In genomic region chr10:16449454-16449853, GRCh38 we compare ENCODE assay signal across 25 cellular contexts.
"Had no signal": no experiment of that assay in that cellular context is flagged by ENCODE, and none has a peak within 500 bp of the region (broad histone marks: within the 10 kb centered on the region; RNA-seq: fewer than 3 reads in every experiment).

No MANE protein-coding gene starts in this region.

- ATAC-seq: stimulated activated effector memory CD8-positive, alpha-beta T cell treated with anti-CD3 and anti-CD28 coated beads, Interleukin-12 subunit alpha, Interleukin-12 subunit beta, amount 100 ng/mL, for 72 hours; stimulated activated memory B cell treated with anti-CD40 and anti-IgM and Interleukin-4, amounts not matched to agents 10 μg/mL and 1 μg/mL and 100 μg/mL, for 72 hours; stimulated activated naive B cell treated with anti-CD40 and anti-IgM and Interleukin-4, amounts not matched to agents 10 μg/mL and 1 μg/mL and 100 μg/mL, for 72 hours; stimulated activated naive CD8-positive, alpha-beta T cell treated with anti-CD3 and anti-CD28 coated beads, Interleukin-15, amount 100 ng/mL, for 72 hours; stimulated activated naive CD8-positive, alpha-beta T cell treated with anti-CD3 and anti-CD28 coated beads, Interleukin-15, Interleukin-2, amounts not matched to agents 100 U/mL and 50 U/mL, for 24 hours; upper lobe of right lung had no signal

- H3K27me3 ChIP-seq: stomach, suprapubic skin, testis, thyroid gland, tibial artery, tibial nerve, transverse colon, upper lobe of left lung, upper lobe of right lung, uterus, vagina had no signal

- H3K4me1 ChIP-seq: stomach, suprapubic skin, testis, tibial artery, tibial nerve, transverse colon, upper lobe of right lung, uterus, vagina had no signal

- H3K9me3 ChIP-seq: stomach, suprapubic skin, testis, thoracic aorta, thyroid gland, tibial artery, tibial nerve, transverse colon, upper lobe of left lung, upper lobe of right lung, uterus, vagina had no signal

- H3K27ac ChIP-seq: stomach, suprapubic skin, testis, thoracic aorta, thyroid gland, tibial artery, tibial nerve, transverse colon, upper lobe of left lung, upper lobe of right lung, uterus, vagina had no signal

- H3K4me3 ChIP-seq: stomach, suprapubic skin, testis, thoracic aorta, thyroid gland, tibial artery, tibial nerve, transverse colon, upper lobe of left lung, upper lobe of right lung, uterus, vagina had no signal

- DNase-seq: stimulated activated CD4-positive, alpha-beta T cell treated with anti-CD3 and anti-CD28 coated beads, Interleukin-2, amount 100 ng/mL, for 48 hours; stimulated activated CD4-positive, alpha-beta T cell treated with anti-CD3 and anti-CD28 coated beads, Interleukin-4, amount 100 ng/mL, for 1 hour; stimulated activated CD4-positive, alpha-beta T cell treated with anti-CD3 and anti-CD28 coated beads, Interleukin-4, amount 100 ng/mL, for 24 hours; stimulated activated CD4-positive, alpha-beta T cell treated with anti-CD3 and anti-CD28 coated beads, Interleukin-4, amount 100 ng/mL, for 4 hours; stimulated activated CD8-positive, alpha-beta memory T cell treated with anti-CD3 and anti-CD28 coated beads, Interleukin-4, amount 100 ng/mL, for 48 hours; stimulated activated naive B cell treated with anti-CD40 and anti-IgM and Interleukin-4, amounts not matched to agents 10 μg/mL and 1 μg/mL and 100 μg/mL, for 72 hours; stimulated activated naive CD4-positive, alpha-beta T cell; stimulated activated naive CD4-positive, alpha-beta T cell treated with Interleukin-2 at 50 U/mL for 16 hours; stimulated activated naive CD8-positive, alpha-beta T cell treated with anti-CD3 and anti-CD28 coated beads, Interleukin-15, amount 100 ng/mL, for 72 hours; stimulated activated naive CD8-positive, alpha-beta T cell treated with anti-CD3 and anti-CD28 coated beads, Interleukin-15, Interleukin-2, amounts not matched to agents 100 U/mL and 50 U/mL, for 24 hours; stomach; testis; thyroid gland; tibial artery; transverse colon; trophoblast cell; upper lobe of left lung; upper lobe of right lung; uterus had no signal

- H3K36me3 ChIP-seq: suprapubic skin, thoracic aorta, thyroid gland, transverse colon, upper lobe of left lung, upper lobe of right lung, uterus, vagina had no signal
